Comparison of ENCODE assay signal across 8 cellular contexts in genomic region chr6:147508073-147508870, GRCh38. TPM values are rescaled to one million over a fixed set of nuclear protein-coding genes. Genes with fewer than 3 reads are reported as not detected.
DNase-seq lines count a peak whose midpoint lies in the region; ATAC-seq and TF ChIP-seq lines count a peak whose summit lies in the region.

Gene SAMD5, plus strand, starts transcription at chr6:147508690. Its CDS starts 239 bp downstream, at chr6:147508929.

- no peaks in the 10 kb centered on the region for H3K9me3 ChIP-seq in BLaER1 treated with 17β-estradiol and CSF1 and Interleukin-3, amounts not matched to agents 10 nM and 100 nM (replicated peaks in 1 of 11)
- H3K9me3 ChIP-seq in RWPE2 (ENCODE audit: severe bottlenecking): no peaks in the 10 kb centered on the region

- peak within 1 kb of the TSS; percentile 57 to 75 (median 63) for H3K4me3 ChIP-seq in BLaER1 treated with 17β-estradiol and CSF1 and Interleukin-3, amounts not matched to agents 10 nM and 100 nM
- H3K4me3 ChIP-seq in RWPE2 (ENCODE audit: severe bottlenecking): peak within 1 kb of the TSS; percentile 41

- H3K36me3 Mint-ChIP-seq in stimulated activated effector memory CD8-positive, alpha-beta T cell treated with anti-CD3 and anti-CD28 coated beads, Interleukin-12 subunit alpha, Interleukin-12 subunit beta, amount 100 ng/mL, for 72 hours: no peaks in the 10 kb centered on the region

- no peaks in the 10 kb centered on the region for H3K9me3 Mint-ChIP-seq in stimulated activated effector memory CD8-positive, alpha-beta T cell treated with anti-CD3 and anti-CD28 coated beads, Interleukin-12 subunit alpha, Interleukin-12 subunit beta, amount 100 ng/mL, for 72 hours

- no peak within 1 kb of the TSS for H3K27ac Mint-ChIP-seq in stimulated activated effector memory CD8-positive, alpha-beta T cell treated with anti-CD3 and anti-CD28 coated beads, Interleukin-12 subunit alpha, Interleukin-12 subunit beta, amount 100 ng/mL, for 72 hours

- no peak within 1 kb of the TSS for H3K27ac ChIP-seq in BLaER1 treated with 17β-estradiol and CSF1 and Interleukin-3, amounts not matched to agents 10 nM and 100 nM
- no peak within 1 kb of the TSS for H3K27ac ChIP-seq in RWPE2 (ENCODE audit: poor library complexity, severe bottlenecking)

- peaks cover 5% of the 10 kb centered on the region for H3K4me1 Mint-ChIP-seq in stimulated activated effector memory CD8-positive, alpha-beta T cell treated with anti-CD3 and anti-CD28 coated beads, Interleukin-12 subunit alpha, Interleukin-12 subunit beta, amount 100 ng/mL, for 72 hours

- H4K20me1 ChIP-seq in BLaER1 treated with 17β-estradiol and CSF1 and Interleukin-3, amounts not matched to agents 10 nM and 100 nM: peaks cover 0 to 37% (median 18%) of the 10 kb centered on the region in 11 experiments; a peak in 15 of 22 replicates

- H3K4me2 ChIP-seq in BLaER1 treated with 17β-estradiol and CSF1 and Interleukin-3, amounts not matched to agents 10 nM and 100 nM: peak within 1 kb of the TSS; percentile 83 to 99 (median 98)

- DNase-seq in RWPE2 (ENCODE audit: low spot score) (peak; percentile 59), dedifferentiated amniotic fluid mesenchymal stem cell (ENCODE audit: extremely low spot score) (peak; percentile 72), left colon (peak; percentile 62 to 76)
- peak in 1 of 2 donors; percentile 52 for DNase-seq in stimulated activated effector memory CD8-positive, alpha-beta T cell treated with anti-CD3 and anti-CD28 coated beads, Interleukin-12 subunit alpha, Interleukin-12 subunit beta, amount 100 ng/mL, for 72 hours (ENCODE audit: low spot score in 2 of 2)

- intact Hi-C loops in left colon (cut with DNase I, micrococcal nuclease): no loop called here

- ATAC-seq in GM19025 (IDR thresholded peaks at IDR 0.05; ENCODE audit: low read depth, unreplicated experiment) (peak; percentile 47), HG03378 (IDR thresholded peaks at IDR 0.05; ENCODE audit: unreplicated experiment) (peak; percentile 29), RWPE2 (ENCODE audit: low read depth) (peak; percentile 84), left colon (peak; percentile 80), HG02885 (IDR thresholded peaks at IDR 0.05; ENCODE audit: poor library complexity, unreplicated experiment) (no peak)
- peak; percentile 49 for ATAC-seq in stimulated activated effector memory CD8-positive, alpha-beta T cell treated with anti-CD3 and anti-CD28 coated beads, Interleukin-12 subunit alpha, Interleukin-12 subunit beta, amount 100 ng/mL, for 72 hours

- TF ChIP-seq CTCF in RWPE2 (IDR thresholded peaks at IDR 0.05; ENCODE audit: poor library complexity, severe bottlenecking): no peak

- H3K9ac ChIP-seq in BLaER1 treated with 17β-estradiol and CSF1 and Interleukin-3, amounts not matched to agents 10 nM and 100 nM: peak within 1 kb of the TSS in 10 of 11 experiments; percentile 17 to 57 (median 48); a peak in 18 of 22 replicates

- peaks cover 16 to 25% (median 23%) of the 10 kb centered on the region in 10 experiments for H3K4me1 ChIP-seq in BLaER1 treated with 17β-estradiol and CSF1 and Interleukin-3, amounts not matched to agents 10 nM and 100 nM
- H3K4me1 ChIP-seq in RWPE2 (ENCODE audit: insufficient read depth, poor library complexity, severe bottlenecking): no peaks in the 10 kb centered on the region

- H3K36me3 ChIP-seq in BLaER1 treated with 17β-estradiol and CSF1 and Interleukin-3, amounts not matched to agents 10 nM and 100 nM: no peaks in the 10 kb centered on the region
- H3K36me3 ChIP-seq in RWPE2 (ENCODE audit: low read depth): no peaks in the 10 kb centered on the region

- peak within 1 kb of the TSS; percentile 61 for H3K4me3 Mint-ChIP-seq in stimulated activated effector memory CD8-positive, alpha-beta T cell treated with anti-CD3 and anti-CD28 coated beads, Interleukin-12 subunit alpha, Interleukin-12 subunit beta, amount 100 ng/mL, for 72 hours

- peaks cover 54 to 78% (median 68%) of the 10 kb centered on the region in 11 experiments for H3K27me3 ChIP-seq in BLaER1 treated with 17β-estradiol and CSF1 and Interleukin-3, amounts not matched to agents 10 nM and 100 nM
- H3K27me3 ChIP-seq in RWPE2 (ENCODE audit: insufficient read depth, poor library complexity, severe bottlenecking): peaks cover 32% of the 10 kb centered on the region

RNA-seq across cellular contexts. Expression of gene SAMD5, which starts in this region (rescaled TPM):
- total RNA-seq in left colon: 10 to 100 TPM in 1 of 2 donors, 1 to 10 TPM in 1; 8.1 to 13.4 TPM
